ENCODE assay signal across 1 cellular context in genomic region chrX:38560776-38561125, GRCh38.
TF ChIP-seq lines count a peak whose summit lies in the region.

No MANE protein-coding gene starts in this region.

TF ChIP-seq in liver, 16 proteins besides CTCF, POLR2A, EP300 and RAD21 (continued from another document):
- no peak for TF ChIP-seq REST (IDR thresholded peaks at IDR 0.05)
- TF ChIP-seq GABPA (IDR thresholded peaks at IDR 0.05 in 1 of 2, conservative IDR thresholded peaks at IDR 0.05 in 1 of 2) = no peak
- no peak for TF ChIP-seq ATF3 (IDR thresholded peaks at IDR 0.05)
- no peak for TF ChIP-seq TAF1 (conservative IDR thresholded peaks at IDR 0.05)
- TF ChIP-seq NR2F2 (IDR thresholded peaks at IDR 0.05) = no peak
- TF ChIP-seq YY1 (IDR thresholded peaks at IDR 0.05) = no peak
- no peak for TF ChIP-seq HNF4A (conservative IDR thresholded peaks at IDR 0.05)
- no peak for TF ChIP-seq SP1 (IDR thresholded peaks at IDR 0.05)
- no peak for TF ChIP-seq MAX (IDR thresholded peaks at IDR 0.05)
- TF ChIP-seq FOXA2 (IDR thresholded peaks at IDR 0.05) = no peak
- TF ChIP-seq FOXA1 (IDR thresholded peaks at IDR 0.05) = no peak
- TF ChIP-seq EGR1 (IDR thresholded peaks at IDR 0.05; ENCODE audit: low read depth in 2 of 2) = no peak
- TF ChIP-seq RXRA (IDR thresholded peaks at IDR 0.05) = no peak
- no peak for TF ChIP-seq ZBTB33 (IDR thresholded peaks at IDR 0.05)
